ENCODE assay signal across 1 cellular context in the genomic region with DNA sequence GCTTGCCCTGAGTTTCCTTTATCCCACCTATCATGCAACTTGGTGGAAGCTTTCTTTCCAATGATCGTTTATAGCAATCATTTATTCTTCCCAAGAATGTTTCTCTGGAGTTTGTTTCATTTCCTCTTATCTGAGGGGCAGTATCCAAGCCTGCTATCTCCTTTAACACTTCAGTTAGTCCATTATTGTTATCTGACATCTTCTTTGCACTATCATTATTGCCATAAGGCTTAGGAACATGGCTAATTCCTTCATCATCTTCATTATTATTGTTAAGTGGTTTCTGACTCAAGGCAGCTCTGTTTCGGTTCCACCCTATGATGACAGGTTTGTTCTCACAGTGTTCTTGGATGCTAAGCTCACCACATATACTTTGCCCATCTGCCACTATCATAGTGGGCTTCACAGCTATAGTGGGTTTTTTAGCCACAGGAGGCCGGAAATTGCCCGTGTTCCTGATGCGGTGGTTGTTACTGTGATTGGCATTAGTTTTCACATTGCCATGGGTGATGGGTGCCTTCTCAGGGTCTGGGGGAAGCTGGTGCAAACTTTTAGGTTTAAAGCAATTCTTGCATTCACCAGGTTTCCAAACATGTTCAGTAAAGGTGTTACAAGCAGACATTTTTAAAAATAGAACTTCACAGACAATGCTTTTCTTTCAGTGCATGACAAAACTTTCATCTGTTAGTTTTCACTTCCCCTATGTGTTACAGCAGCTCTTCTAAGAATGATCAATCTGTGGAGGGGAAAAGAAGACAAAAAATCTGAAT.
TF ChIP-seq lines count a peak whose summit lies in the region.

No MANE protein-coding gene starts in this region.

TF ChIP-seq in GM12878, 131 proteins besides CTCF, POLR2A, EP300 and RAD21 (continued from another document and continues in another):
- TF ChIP-seq, protein P1, sequence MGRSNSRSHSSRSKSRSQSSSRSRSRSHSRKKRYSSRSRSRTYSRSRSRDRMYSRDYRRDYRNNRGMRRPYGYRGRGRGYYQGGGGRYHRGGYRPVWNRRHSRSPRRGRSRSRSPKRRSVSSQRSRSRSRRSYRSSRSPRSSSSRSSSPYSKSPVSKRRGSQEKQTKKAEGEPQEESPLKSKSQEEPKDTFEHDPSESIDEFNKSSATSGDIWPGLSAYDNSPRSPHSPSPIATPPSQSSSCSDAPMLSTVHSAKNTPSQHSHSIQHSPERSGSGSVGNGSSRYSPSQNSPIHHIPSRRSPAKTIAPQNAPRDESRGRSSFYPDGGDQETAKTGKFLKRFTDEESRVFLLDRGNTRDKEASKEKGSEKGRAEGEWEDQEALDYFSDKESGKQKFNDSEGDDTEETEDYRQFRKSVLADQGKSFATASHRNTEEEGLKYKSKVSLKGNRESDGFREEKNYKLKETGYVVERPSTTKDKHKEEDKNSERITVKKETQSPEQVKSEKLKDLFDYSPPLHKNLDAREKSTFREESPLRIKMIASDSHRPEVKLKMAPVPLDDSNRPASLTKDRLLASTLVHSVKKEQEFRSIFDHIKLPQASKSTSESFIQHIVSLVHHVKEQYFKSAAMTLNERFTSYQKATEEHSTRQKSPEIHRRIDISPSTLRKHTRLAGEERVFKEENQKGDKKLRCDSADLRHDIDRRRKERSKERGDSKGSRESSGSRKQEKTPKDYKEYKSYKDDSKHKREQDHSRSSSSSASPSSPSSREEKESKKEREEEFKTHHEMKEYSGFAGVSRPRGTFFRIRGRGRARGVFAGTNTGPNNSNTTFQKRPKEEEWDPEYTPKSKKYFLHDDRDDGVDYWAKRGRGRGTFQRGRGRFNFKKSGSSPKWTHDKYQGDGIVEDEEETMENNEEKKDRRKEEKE (IDR thresholded peaks at IDR 0.05) = no peak
- no peak for TF ChIP-seq MYC (IDR thresholded peaks at IDR 0.05; ENCODE audit: insufficient read depth, insufficient read length, insufficient replicate concordance, low read length, severe bottlenecking)
- no peak for TF ChIP-seq ZNF217 (IDR thresholded peaks at IDR 0.05)
- peak; percentile 73; the same call in 1 of the 2 replicates for TF ChIP-seq FOXM1 (IDR thresholded peaks at IDR 0.05; ENCODE audit: low read depth, low read length)
- TF ChIP-seq NR2C1 (IDR thresholded peaks at IDR 0.05) = no peak
- TF ChIP-seq PML (IDR thresholded peaks at IDR 0.05; ENCODE audit: low read length) = 0 out of 2 replicates have a peak, but pooled peaks have one; percentile 39
- no peak for TF ChIP-seq POLR2AphosphoS5 (IDR thresholded peaks at IDR 0.05; ENCODE audit: low read length)
- TF ChIP-seq, protein P2, sequence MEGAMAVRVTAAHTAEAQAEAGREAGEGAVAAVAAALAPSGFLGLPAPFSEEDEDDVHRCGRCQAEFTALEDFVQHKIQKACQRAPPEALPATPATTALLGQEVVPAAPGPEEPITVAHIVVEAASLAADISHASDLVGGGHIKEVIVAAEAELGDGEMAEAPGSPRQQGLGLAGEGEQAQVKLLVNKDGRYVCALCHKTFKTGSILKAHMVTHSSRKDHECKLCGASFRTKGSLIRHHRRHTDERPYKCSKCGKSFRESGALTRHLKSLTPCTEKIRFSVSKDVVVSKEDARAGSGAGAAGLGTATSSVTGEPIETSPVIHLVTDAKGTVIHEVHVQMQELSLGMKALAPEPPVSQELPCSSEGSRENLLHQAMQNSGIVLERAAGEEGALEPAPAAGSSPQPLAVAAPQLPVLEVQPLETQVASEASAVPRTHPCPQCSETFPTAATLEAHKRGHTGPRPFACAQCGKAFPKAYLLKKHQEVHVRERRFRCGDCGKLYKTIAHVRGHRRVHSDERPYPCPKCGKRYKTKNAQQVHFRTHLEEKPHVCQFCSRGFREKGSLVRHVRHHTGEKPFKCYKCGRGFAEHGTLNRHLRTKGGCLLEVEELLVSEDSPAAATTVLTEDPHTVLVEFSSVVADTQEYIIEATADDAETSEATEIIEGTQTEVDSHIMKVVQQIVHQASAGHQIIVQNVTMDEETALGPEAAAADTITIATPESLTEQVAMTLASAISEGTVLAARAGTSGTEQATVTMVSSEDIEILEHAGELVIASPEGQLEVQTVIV (IDR thresholded peaks at IDR 0.05; ENCODE audit: borderline replicate concordance, partially characterized antibody) = no peak
- TF ChIP-seq EED (IDR thresholded peaks at IDR 0.05; ENCODE audit: low read depth) = peak; percentile 81
- TF ChIP-seq, protein P3, sequence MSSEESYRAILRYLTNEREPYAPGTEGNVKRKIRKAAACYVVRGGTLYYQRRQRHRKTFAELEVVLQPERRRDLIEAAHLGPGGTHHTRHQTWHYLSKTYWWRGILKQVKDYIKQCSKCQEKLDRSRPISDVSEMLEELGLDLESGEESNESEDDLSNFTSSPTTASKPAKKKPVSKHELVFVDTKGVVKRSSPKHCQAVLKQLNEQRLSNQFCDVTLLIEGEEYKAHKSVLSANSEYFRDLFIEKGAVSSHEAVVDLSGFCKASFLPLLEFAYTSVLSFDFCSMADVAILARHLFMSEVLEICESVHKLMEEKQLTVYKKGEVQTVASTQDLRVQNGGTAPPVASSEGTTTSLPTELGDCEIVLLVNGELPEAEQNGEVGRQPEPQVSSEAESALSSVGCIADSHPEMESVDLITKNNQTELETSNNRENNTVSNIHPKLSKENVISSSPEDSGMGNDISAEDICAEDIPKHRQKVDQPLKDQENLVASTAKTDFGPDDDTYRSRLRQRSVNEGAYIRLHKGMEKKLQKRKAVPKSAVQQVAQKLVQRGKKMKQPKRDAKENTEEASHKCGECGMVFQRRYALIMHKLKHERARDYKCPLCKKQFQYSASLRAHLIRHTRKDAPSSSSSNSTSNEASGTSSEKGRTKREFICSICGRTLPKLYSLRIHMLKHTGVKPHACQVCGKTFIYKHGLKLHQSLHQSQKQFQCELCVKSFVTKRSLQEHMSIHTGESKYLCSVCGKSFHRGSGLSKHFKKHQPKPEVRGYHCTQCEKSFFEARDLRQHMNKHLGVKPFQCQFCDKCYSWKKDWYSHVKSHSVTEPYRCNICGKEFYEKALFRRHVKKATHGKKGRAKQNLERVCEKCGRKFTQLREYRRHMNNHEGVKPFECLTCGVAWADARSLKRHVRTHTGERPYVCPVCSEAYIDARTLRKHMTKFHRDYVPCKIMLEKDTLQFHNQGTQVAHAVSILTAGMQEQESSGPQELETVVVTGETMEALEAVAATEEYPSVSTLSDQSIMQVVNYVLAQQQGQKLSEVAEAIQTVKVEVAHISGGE (CRISPR knock-in tag; IDR thresholded peaks at IDR 0.05) = no peak
- no peak for TF ChIP-seq RBBP5 (conservative IDR thresholded peaks at IDR 0.05)
- TF ChIP-seq, protein P4, sequence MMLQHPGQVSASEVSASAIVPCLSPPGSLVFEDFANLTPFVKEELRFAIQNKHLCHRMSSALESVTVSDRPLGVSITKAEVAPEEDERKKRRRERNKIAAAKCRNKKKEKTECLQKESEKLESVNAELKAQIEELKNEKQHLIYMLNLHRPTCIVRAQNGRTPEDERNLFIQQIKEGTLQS (IDR thresholded peaks at IDR 0.05; ENCODE audit: borderline replicate concordance, extremely low read depth, low read depth, low read length) = no peak
- TF ChIP-seq TCF7 (IDR thresholded peaks at IDR 0.05; ENCODE audit: borderline replicate concordance) = peak; percentile 41; the same call in 1 of the 2 replicates
- no peak for TF ChIP-seq SMAD1 (IDR thresholded peaks at IDR 0.05; ENCODE audit: low read depth, partially characterized antibody)
- TF ChIP-seq CEBPB (IDR thresholded peaks at IDR 0.05; ENCODE audit: borderline replicate concordance in 1 of 2, low read depth in 2 of 2, low read length in 2 of 2) = no peak
- peak; percentile 89 for TF ChIP-seq IKZF1 (conservative IDR thresholded peaks at IDR 0.05)
- 0 out of 2 replicates have a peak, but pooled peaks have one; percentile 21 for TF ChIP-seq TAF1 (IDR thresholded peaks at IDR 0.05; ENCODE audit: borderline replicate concordance, low read depth, low read length)
- no peak for TF ChIP-seq NFYA (IDR thresholded peaks at IDR 0.05; ENCODE audit: borderline replicate concordance, low read depth, low read length)
- TF ChIP-seq SREBF2 (IDR thresholded peaks at IDR 0.05; ENCODE audit: low read length) = no peak
- TF ChIP-seq BACH1 (IDR thresholded peaks at IDR 0.05; ENCODE audit: borderline replicate concordance) = no peak; the same call in none of the 2 replicates
- TF ChIP-seq RELA (IDR thresholded peaks at IDR 0.05; ENCODE audit: borderline replicate concordance, partially characterized antibody) = peak; percentile 41
- TF ChIP-seq CHD1 (IDR thresholded peaks at IDR 0.05; ENCODE audit: low read depth, low read length) = no peak
- peak; percentile 67; the same call in 1 of the 2 replicates for TF ChIP-seq BCL11A (IDR thresholded peaks at IDR 0.05; ENCODE audit: low read depth, low read length)
- no peak for TF ChIP-seq HDAC2 (IDR thresholded peaks at IDR 0.05)
- no peak for TF ChIP-seq SIX5 (IDR thresholded peaks at IDR 0.05; ENCODE audit: low read depth, low read length, severe bottlenecking)
- TF ChIP-seq, protein P5, sequence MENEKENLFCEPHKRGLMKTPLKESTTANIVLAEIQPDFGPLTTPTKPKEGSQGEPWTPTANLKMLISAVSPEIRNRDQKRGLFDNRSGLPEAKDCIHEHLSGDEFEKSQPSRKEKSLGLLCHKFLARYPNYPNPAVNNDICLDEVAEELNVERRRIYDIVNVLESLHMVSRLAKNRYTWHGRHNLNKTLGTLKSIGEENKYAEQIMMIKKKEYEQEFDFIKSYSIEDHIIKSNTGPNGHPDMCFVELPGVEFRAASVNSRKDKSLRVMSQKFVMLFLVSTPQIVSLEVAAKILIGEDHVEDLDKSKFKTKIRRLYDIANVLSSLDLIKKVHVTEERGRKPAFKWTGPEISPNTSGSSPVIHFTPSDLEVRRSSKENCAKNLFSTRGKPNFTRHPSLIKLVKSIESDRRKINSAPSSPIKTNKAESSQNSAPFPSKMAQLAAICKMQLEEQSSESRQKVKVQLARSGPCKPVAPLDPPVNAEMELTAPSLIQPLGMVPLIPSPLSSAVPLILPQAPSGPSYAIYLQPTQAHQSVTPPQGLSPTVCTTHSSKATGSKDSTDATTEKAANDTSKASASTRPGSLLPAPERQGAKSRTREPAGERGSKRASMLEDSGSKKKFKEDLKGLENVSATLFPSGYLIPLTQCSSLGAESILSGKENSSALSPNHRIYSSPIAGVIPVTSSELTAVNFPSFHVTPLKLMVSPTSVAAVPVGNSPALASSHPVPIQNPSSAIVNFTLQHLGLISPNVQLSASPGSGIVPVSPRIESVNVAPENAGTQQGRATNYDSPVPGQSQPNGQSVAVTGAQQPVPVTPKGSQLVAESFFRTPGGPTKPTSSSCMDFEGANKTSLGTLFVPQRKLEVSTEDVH (IDR thresholded peaks at IDR 0.05; ENCODE audit: low read depth, partially characterized antibody) = no peak
- no peak for TF ChIP-seq EGR1 (IDR thresholded peaks at IDR 0.05; ENCODE audit: borderline replicate concordance in 1 of 2, low read depth in 2 of 2, low read length in 2 of 2)
- TF ChIP-seq TBL1XR1 (IDR thresholded peaks at IDR 0.05; ENCODE audit: low read depth, low read length) = 0 out of 2 replicates have a peak, but pooled peaks have one; percentile 26
- TF ChIP-seq SIN3A (IDR thresholded peaks at IDR 0.05; ENCODE audit: low read depth, low read length) = no peak
- no peak for TF ChIP-seq WRNIP1 (IDR thresholded peaks at IDR 0.05; ENCODE audit: borderline replicate concordance, low read depth, low read length)
- no peak; the same call in 1 of the 2 replicates for TF ChIP-seq SMARCA5 (IDR thresholded peaks at IDR 0.05)
- no peak for TF ChIP-seq CBFB (IDR thresholded peaks at IDR 0.05; ENCODE audit: low read depth)
- TF ChIP-seq STAT3 (IDR thresholded peaks at IDR 0.05; ENCODE audit: low read depth, low read length) = peak; percentile 24; the same call in 1 of the 2 replicates
- peak; percentile 28; the same call in 1 of the 2 replicates for TF ChIP-seq RAD51 (IDR thresholded peaks at IDR 0.05)
- TF ChIP-seq, protein P6, sequence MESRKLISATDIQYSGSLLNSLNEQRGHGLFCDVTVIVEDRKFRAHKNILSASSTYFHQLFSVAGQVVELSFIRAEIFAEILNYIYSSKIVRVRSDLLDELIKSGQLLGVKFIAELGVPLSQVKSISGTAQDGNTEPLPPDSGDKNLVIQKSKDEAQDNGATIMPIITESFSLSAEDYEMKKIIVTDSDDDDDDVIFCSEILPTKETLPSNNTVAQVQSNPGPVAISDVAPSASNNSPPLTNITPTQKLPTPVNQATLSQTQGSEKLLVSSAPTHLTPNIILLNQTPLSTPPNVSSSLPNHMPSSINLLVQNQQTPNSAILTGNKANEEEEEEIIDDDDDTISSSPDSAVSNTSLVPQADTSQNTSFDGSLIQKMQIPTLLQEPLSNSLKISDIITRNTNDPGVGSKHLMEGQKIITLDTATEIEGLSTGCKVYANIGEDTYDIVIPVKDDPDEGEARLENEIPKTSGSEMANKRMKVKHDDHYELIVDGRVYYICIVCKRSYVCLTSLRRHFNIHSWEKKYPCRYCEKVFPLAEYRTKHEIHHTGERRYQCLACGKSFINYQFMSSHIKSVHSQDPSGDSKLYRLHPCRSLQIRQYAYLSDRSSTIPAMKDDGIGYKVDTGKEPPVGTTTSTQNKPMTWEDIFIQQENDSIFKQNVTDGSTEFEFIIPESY (IDR thresholded peaks at IDR 0.05) = no peak
- TF ChIP-seq, protein P7, sequence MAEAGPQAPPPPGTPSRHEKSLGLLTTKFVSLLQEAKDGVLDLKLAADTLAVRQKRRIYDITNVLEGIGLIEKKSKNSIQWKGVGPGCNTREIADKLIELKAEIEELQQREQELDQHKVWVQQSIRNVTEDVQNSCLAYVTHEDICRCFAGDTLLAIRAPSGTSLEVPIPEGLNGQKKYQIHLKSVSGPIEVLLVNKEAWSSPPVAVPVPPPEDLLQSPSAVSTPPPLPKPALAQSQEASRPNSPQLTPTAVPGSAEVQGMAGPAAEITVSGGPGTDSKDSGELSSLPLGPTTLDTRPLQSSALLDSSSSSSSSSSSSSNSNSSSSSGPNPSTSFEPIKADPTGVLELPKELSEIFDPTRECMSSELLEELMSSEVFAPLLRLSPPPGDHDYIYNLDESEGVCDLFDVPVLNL (IDR thresholded peaks at IDR 0.05; ENCODE audit: low read depth, low read length) = no peak
- peak; percentile 23; the same call in 1 of the 2 replicates for TF ChIP-seq CBX5 (IDR thresholded peaks at IDR 0.05; ENCODE audit: low read depth)
- TF ChIP-seq HCFC1 (IDR thresholded peaks at IDR 0.05; ENCODE audit: low read length) = no peak
- TF ChIP-seq, protein P8, sequence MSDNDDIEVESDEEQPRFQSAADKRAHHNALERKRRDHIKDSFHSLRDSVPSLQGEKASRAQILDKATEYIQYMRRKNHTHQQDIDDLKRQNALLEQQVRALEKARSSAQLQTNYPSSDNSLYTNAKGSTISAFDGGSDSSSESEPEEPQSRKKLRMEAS (IDR thresholded peaks at IDR 0.05; ENCODE audit: low read depth, low read length) = no peak
- TF ChIP-seq, protein P9, sequence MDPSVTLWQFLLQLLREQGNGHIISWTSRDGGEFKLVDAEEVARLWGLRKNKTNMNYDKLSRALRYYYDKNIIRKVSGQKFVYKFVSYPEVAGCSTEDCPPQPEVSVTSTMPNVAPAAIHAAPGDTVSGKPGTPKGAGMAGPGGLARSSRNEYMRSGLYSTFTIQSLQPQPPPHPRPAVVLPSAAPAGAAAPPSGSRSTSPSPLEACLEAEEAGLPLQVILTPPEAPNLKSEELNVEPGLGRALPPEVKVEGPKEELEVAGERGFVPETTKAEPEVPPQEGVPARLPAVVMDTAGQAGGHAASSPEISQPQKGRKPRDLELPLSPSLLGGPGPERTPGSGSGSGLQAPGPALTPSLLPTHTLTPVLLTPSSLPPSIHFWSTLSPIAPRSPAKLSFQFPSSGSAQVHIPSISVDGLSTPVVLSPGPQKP (IDR thresholded peaks at IDR 0.05; ENCODE audit: low read depth, low read length) = no peak
- TF ChIP-seq MTA3 (IDR thresholded peaks at IDR 0.05; ENCODE audit: borderline replicate concordance, low read length) = peak; percentile 89
- TF ChIP-seq CBX3 (IDR thresholded peaks at IDR 0.05; ENCODE audit: borderline replicate concordance, low read depth) = no peak
- no peak for TF ChIP-seq ESRRA (IDR thresholded peaks at IDR 0.05; ENCODE audit: low read length)
- peak; percentile 94 for TF ChIP-seq SPI1 (IDR thresholded peaks at IDR 0.05; ENCODE audit: borderline replicate concordance, insufficient read depth, low read depth, low read length)
- TF ChIP-seq NBN (IDR thresholded peaks at IDR 0.05) = peak; percentile 95
- TF ChIP-seq HDAC6 (IDR thresholded peaks at IDR 0.05; ENCODE audit: unreplicated experiment) = no peak
